ENCODE assay signal across 25 cellular contexts in genomic region chr10:60192986-60193385, GRCh38.
"Had no signal": no experiment of that assay in that cellular context is flagged by ENCODE, and none has a peak within 500 bp of the region (broad histone marks: within the 10 kb centered on the region; RNA-seq: fewer than 3 reads in every experiment).

No MANE protein-coding gene starts in this region.

- H3K4me1 Mint-ChIP-seq: activated CD8-positive, alpha-beta memory T cell treated with anti-CD3 and anti-CD28 coated beads, Interleukin-2, amount 10 ng/mL, durations not matched to agents 7 days and 5 days; activated naive CD8-positive, alpha-beta T cell treated with anti-CD3 and anti-CD28 coated beads, Interleukin-2, amount 50 U/mL, for 24 hours; central memory CD8-positive, alpha-beta T cell had no signal

- H3K27me3 Mint-ChIP-seq: activated CD4-positive, alpha-beta T cell treated with anti-CD3 and anti-CD28 coated beads, Interleukin-2, amount 10 ng/mL, durations not matched to agents 24 days and 14 days; activated T-cell treated with anti-CD3 and anti-CD28 coated beads, Interleukin-2, amount 50 U/mL, for 24 hours; central memory CD8-positive, alpha-beta T cell had no signal

- H3K4me3 ChIP-seq: ascending aorta, body of pancreas had no signal

- DNase-seq: activated CD4-positive, alpha-beta T cell treated with anti-CD3 and anti-CD28 coated beads, Interleukin-2, amount 10 ng/mL, durations not matched to agents 24 days and 14 days; activated CD4-positive, alpha-beta T cell treated with anti-CD3 and anti-CD28 coated beads, Interleukin-2, amount 50 U/mL, for 48 hours; activated CD4-positive, CD25-positive, alpha-beta regulatory T cell treated with anti-CD3 and anti-CD28 coated beads, Interleukin-2, amount 50 U/mL, for 72 hours; activated CD8-positive, alpha-beta memory T cell treated with anti-CD3 and anti-CD28 coated beads, Interleukin-2, amount 10 ng/mL, durations not matched to agents 7 days and 5 days; activated effector memory CD4-positive, alpha-beta T cell treated with Interleukin-2 at 50 U/mL for 16 hours; activated naive CD4-positive, alpha-beta T cell; activated naive CD8-positive, alpha-beta T cell treated with anti-CD3 and anti-CD28 coated beads, Interleukin-2, amount 50 U/mL, for 24 hours; activated T-cell treated with anti-CD3 and anti-CD28 coated beads, Interleukin-2, amount 50 U/mL, for 24 hours; amniotic stem cell; body of pancreas; cortex of kidney; Karpas-422; NCI-H146; NCI-H187 treated with DMSO at 0.1 percent for 48 hours; NCI-H446; NCI-H524 treated with DMSO at 0.1 percent for 48 hours; NCI-H82; SIG-M5 had no signal

- ATAC-seq: activated CD8-positive, alpha-beta memory T cell treated with anti-CD3 and anti-CD28 coated beads, Interleukin-2, amount 10 ng/mL, durations not matched to agents 7 days and 5 days; activated naive CD4-positive, alpha-beta T cell treated with anti-CD3 and anti-CD28 coated beads, Interleukin-2, amount 50 U/mL, for 72 hours; activated naive CD8-positive, alpha-beta T cell treated with anti-CD3 and anti-CD28 coated beads, Interleukin-2, amount 50 U/mL, for 24 hours; body of pancreas; WTC11 had no signal

- H3K9me3 Mint-ChIP-seq: activated CD4-positive, alpha-beta T cell treated with anti-CD3 and anti-CD28 coated beads, Interleukin-2, amount 10 ng/mL, durations not matched to agents 24 days and 14 days; activated naive CD4-positive, alpha-beta T cell treated with anti-CD3 and anti-CD28 coated beads, Interleukin-2, amount 50 U/mL, for 72 hours; activated naive CD8-positive, alpha-beta T cell treated with anti-CD3 and anti-CD28 coated beads, Interleukin-2, amount 50 U/mL, for 24 hours; activated T-cell treated with anti-CD3 and anti-CD28 coated beads, Interleukin-2, amount 50 U/mL, for 24 hours; activated T-helper 1 cell treated with anti-CD3 and anti-CD28 coated beads, Interleukin-12 subunit alpha, Interleukin-12 subunit beta, Interleukin-2, Interleukin-4 antibody, amounts not matched to agents 30 ng/mL and 10 ng/mL and 1 ng/mL, durations not matched to agents 14 hours and 24 hours and 36 hours; central memory CD8-positive, alpha-beta T cell had no signal

- H3K27ac ChIP-seq: ascending aorta, body of pancreas had no signal

- FAIRE-seq: bronchial epithelial cell had no signal

- H3K36me3 Mint-ChIP-seq: activated CD8-positive, alpha-beta memory T cell treated with anti-CD3 and anti-CD28 coated beads, Interleukin-2, amount 10 ng/mL, durations not matched to agents 7 days and 5 days had no signal

- H3K27ac Mint-ChIP-seq: activated CD4-positive, alpha-beta T cell treated with anti-CD3 and anti-CD28 coated beads, Interleukin-2, amount 10 ng/mL, durations not matched to agents 24 days and 14 days; activated CD8-positive, alpha-beta memory T cell treated with anti-CD3 and anti-CD28 coated beads, Interleukin-2, amount 10 ng/mL, durations not matched to agents 7 days and 5 days; activated naive CD4-positive, alpha-beta T cell treated with anti-CD3 and anti-CD28 coated beads, Interleukin-2, amount 50 U/mL, for 72 hours; activated naive CD8-positive, alpha-beta T cell treated with anti-CD3 and anti-CD28 coated beads, Interleukin-2, amount 50 U/mL, for 24 hours; activated T-cell treated with anti-CD3 and anti-CD28 coated beads, Interleukin-2, amount 50 U/mL, for 24 hours; activated T-helper 1 cell treated with anti-CD3 and anti-CD28 coated beads, Interleukin-12 subunit alpha, Interleukin-12 subunit beta, Interleukin-2, Interleukin-4 antibody, amounts not matched to agents 30 ng/mL and 10 ng/mL and 1 ng/mL, durations not matched to agents 14 hours and 24 hours and 36 hours; T-helper 1 cell treated with Interleukin-12 subunit alpha and Interleukin-12 subunit beta and Interleukin-4 antibody, amounts not matched to agents 30 μg/mL and 1 μg/mL, for 36 hours; WTC11 had no signal

- H3K4me1 ChIP-seq: ascending aorta, body of pancreas had no signal

- H3K4me3 Mint-ChIP-seq: activated CD4-positive, alpha-beta T cell treated with anti-CD3 and anti-CD28 coated beads, Interleukin-2, amount 10 ng/mL, durations not matched to agents 24 days and 14 days; activated CD8-positive, alpha-beta memory T cell treated with anti-CD3 and anti-CD28 coated beads, Interleukin-2, amount 10 ng/mL, durations not matched to agents 7 days and 5 days; activated naive CD8-positive, alpha-beta T cell treated with anti-CD3 and anti-CD28 coated beads, Interleukin-2, amount 50 U/mL, for 24 hours; activated T-cell treated with anti-CD3 and anti-CD28 coated beads, Interleukin-2, amount 50 U/mL, for 24 hours; activated T-helper 1 cell treated with anti-CD3 and anti-CD28 coated beads, Interleukin-12 subunit alpha, Interleukin-12 subunit beta, Interleukin-2, Interleukin-4 antibody, amounts not matched to agents 30 ng/mL and 10 ng/mL and 1 ng/mL, durations not matched to agents 14 hours and 24 hours and 36 hours; central memory CD8-positive, alpha-beta T cell; T-helper 1 cell treated with Interleukin-12 subunit alpha and Interleukin-12 subunit beta and Interleukin-4 antibody, amounts not matched to agents 30 μg/mL and 1 μg/mL, for 36 hours; WTC11 had no signal

- H3K9me3 ChIP-seq: ascending aorta, body of pancreas had no signal

- H3K27me3 ChIP-seq: ascending aorta, body of pancreas had no signal

- H3K36me3 ChIP-seq: ascending aorta had no signal
